ENCODE assay signal across 8 cellular contexts in the genomic region with DNA sequence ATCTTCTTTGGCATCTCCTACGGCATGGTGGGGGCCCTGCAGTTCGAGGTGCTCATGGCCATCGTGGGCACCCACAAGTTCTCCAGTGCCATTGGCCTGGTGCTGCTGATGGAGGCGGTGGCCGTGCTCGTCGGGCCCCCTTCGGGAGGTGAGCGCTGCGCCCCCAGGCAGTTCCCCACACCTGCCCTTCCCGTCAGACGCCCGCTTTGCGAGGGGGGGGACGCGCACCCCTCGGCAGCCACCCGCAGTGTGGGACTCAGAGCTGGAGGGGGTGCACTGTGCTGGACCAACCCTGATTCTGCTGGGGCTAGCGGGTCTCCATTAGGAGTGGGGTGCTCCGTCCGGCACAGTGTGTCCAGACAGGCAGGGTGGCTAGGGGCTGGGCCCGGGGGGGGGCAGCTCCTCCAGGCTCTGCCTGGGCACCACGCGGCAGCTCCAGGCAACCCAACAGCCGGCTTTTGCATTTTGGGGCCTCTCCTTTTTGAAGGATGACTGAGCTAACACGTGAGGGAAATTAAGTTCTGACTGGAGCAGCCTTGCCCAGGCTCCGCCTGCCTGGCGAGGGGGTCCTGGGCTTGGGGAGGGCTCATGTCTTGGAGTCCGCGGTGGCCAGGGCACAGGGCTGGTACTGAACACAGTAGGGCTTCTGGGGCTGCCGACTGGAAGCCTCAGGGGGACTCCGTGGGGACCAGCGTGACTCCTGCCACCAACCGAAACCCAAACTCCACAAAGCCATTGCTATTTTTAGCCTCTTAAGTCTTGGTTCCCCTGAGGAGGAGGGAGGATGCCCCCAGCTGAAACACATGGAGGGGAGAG. TPM values are rescaled to one million over a fixed set of nuclear protein-coding genes. Genes with fewer than 3 reads are reported as not detected.
DNase-seq lines count a peak whose midpoint lies in the region; ATAC-seq, FAIRE-seq and TF ChIP-seq lines count a peak whose summit lies in the region.

No MANE protein-coding gene starts in this region.

- FAIRE-seq in K562 (lab: Jason Lieb, UNC), result no peak

- no peak for TF ChIP-seq RAD21 in K562 (CRISPR knock-in tag; conservative IDR thresholded peaks at IDR 0.05 in 1 of 2, IDR thresholded peaks at IDR 0.05 in 1 of 2)

- CTCF ChIA-PET in activated naive CD4-positive, alpha-beta T cell treated with anti-CD3 and anti-CD28 coated beads for 36 hours (lab: Charles Lee), result interaction anchor here (0.6 to 3.6 kb wide), 6 partner anchors 16 to 113 kb away, joined by 3 to 34 read pairs (median 4); no protein-coding TSS in a partner anchor
- CTCF ChIA-PET in K562 (lab: Yijun Ruan, JAX; ENCODE audit: low intra/inter-chr PET ratio), result interaction anchor here (0.5 to 1.1 kb wide), 4 partner anchors 84 to 968 kb away, joined by 3 to 4 read pairs (median 3); no protein-coding TSS in a partner anchor

- H3K4me2 ChIP-seq in K562 (ENCODE audit: insufficient read depth, low read length), result peak overlapping the region; percentile 83

- H3K4me1 ChIP-seq in K562 (replicated peaks in 1 of 2; ENCODE audit: control insufficient read depth in 2 of 2, insufficient read depth in 2 of 2, low read length in 2 of 2), result peaks cover 66 to 98% of the 10 kb centered on the region in 2 experiments
- H3K4me1 ChIP-seq in mucosa of stomach (ENCODE audit: control insufficient read depth, insufficient read depth, low read length), result peaks cover 79% of the 10 kb centered on the region
- H3K4me1 ChIP-seq in upper lobe of right lung, result peaks cover 69% of the 10 kb centered on the region

- H3K36me3 Mint-ChIP-seq in activated naive CD4-positive, alpha-beta T cell treated with anti-CD3 and anti-CD28 coated beads for 36 hours (ENCODE audit: low read depth), result peaks cover 9% of the 10 kb centered on the region

- no peak for TF ChIP-seq EP300 in K562 (IDR thresholded peaks at IDR 0.05; ENCODE audit: low read length)

- H3K4me3 ChIP-seq in K562 (peak overlapping the region; percentile 30), mucosa of stomach (ENCODE audit: low read length) (peak overlapping the region; percentile 33), upper lobe of right lung (peak overlapping the region; percentile 19)

- BruUV-seq in K562 (replicated peaks; lab: Mats Ljungman, UMichigan), result no TSS peak

- WGBS in K562 (ENCODE audit: insufficient coverage, low coverage, missing lambda C conversion rate), result 76% methylated on average over 25 of the region's 34 CpGs

- no peaks in the 10 kb centered on the region for H3K9me3 ChIP-seq in K562 (replicated peaks; ENCODE audit: control insufficient read depth, insufficient read depth, low read depth, low read length)
- H3K9me3 ChIP-seq in mucosa of stomach (ENCODE audit: control insufficient read depth, low read length), result no peaks in the 10 kb centered on the region
- H3K9me3 ChIP-seq in upper lobe of right lung, result no peaks in the 10 kb centered on the region

- no peak for DNase-seq in activated naive CD4-positive, alpha-beta T cell treated with anti-CD3 and anti-CD28 coated beads for 36 hours
- no peak for DNase-seq in activated naive CD4-positive, alpha-beta T cell treated with Interleukin-2 at 50 U/mL for 16 hours
- DNase-seq in K562 (ENCODE audit: extremely low read depth in 1 of 4, low spot score in 3 of 4) (no peak), upper lobe of right lung (peak; percentile 67), OCI-M2 (lab: John Stamatoyannopoulos, UW; ENCODE audit: unreplicated experiment) (no peak), NCI-H187 treated with DMSO at 0.1 percent for 48 hours (lab: John Stamatoyannopoulos, UW) (no peak), middle frontal gyrus (ENCODE audit: extremely low spot score, low spot score) (no peak)

- H3K4me1 Mint-ChIP-seq in activated naive CD4-positive, alpha-beta T cell treated with anti-CD3 and anti-CD28 coated beads for 36 hours (ENCODE audit: low read depth), result peaks cover 42% of the 10 kb centered on the region

- POLR2A ChIA-PET in K562 (lab: Yijun Ruan, JAX), result interaction anchor here (0.5 to 1.5 kb wide), 6 partner anchors 24 to 362 kb away, joined by 3 to 9 read pairs (median 4); no protein-coding TSS in a partner anchor

- peak overlapping the region; percentile 72 for H2AFZ ChIP-seq in K562 (ENCODE audit: low read depth, low read length)

- intact Hi-C loops in activated naive CD4-positive, alpha-beta T cell treated with anti-CD3 and anti-CD28 coated beads for 36 hours (cut with micrococcal nuclease), result loop anchor here (2.0 kb wide), 3 partner anchors 25 to 181 kb away; a partner anchor contains a TSS
- intact Hi-C loops in K562 (cut with micrococcal nuclease) (loop anchor here (2.0 to 5.0 kb wide), 3 partner anchors 83 to 177 kb away; no protein-coding TSS in a partner anchor), upper lobe of right lung (cut with DNase I) (loop anchor here (5.0 kb wide), 1 partner anchor 84 kb away; no protein-coding TSS in a partner anchor)

- H3K4me3 Mint-ChIP-seq in activated naive CD4-positive, alpha-beta T cell treated with anti-CD3 and anti-CD28 coated beads for 36 hours, result peak overlapping the region; percentile 47

- peaks cover 31% of the 10 kb centered on the region; the same call in 2 of the 3 replicates for H3K79me2 ChIP-seq in K562 (ENCODE audit: control insufficient read depth, insufficient read depth, low read length)

- TF ChIP-seq CTCF in K562 (IDR thresholded peaks at IDR 0.05 in 2 of 3, conservative IDR thresholded peaks at IDR 0.05 in 1 of 3; ENCODE audit: insufficient read depth in 2 of 3, low read depth in 1 of 3, low read length in 3 of 3) (no peak), upper lobe of right lung (IDR thresholded peaks at IDR 0.05) (no peak)

- peak overlapping the region; percentile 58 to 90 for H3K9ac ChIP-seq in K562 (ENCODE audit: insufficient read depth in 1 of 2, low read depth in 2 of 2, low read length in 2 of 2)
- H3K9ac ChIP-seq in mucosa of stomach (ENCODE audit: low read length), result peak overlapping the region; percentile 47

- H4K20me1 ChIP-seq in K562 (replicated peaks; ENCODE audit: control insufficient read depth, insufficient read depth, low read length), result 0 out of 2 replicates have a peak, but pooled peaks cover 2% of the 10 kb centered on the region

- H3K27ac ChIP-seq in K562 (ENCODE audit: extremely low read depth, low read depth, low read length) (peak overlapping the region; percentile 73), upper lobe of right lung (peak overlapping the region; percentile 47)

- H3K36me3 ChIP-seq in K562 (ENCODE audit: control insufficient read depth, insufficient read depth, low read length) (peaks cover 19% of the 10 kb centered on the region), mucosa of stomach (ENCODE audit: control insufficient read depth, insufficient read depth, low read length) (no peaks in the 10 kb centered on the region), upper lobe of right lung (peaks cover 21% of the 10 kb centered on the region)

- peak overlapping the region; percentile 78 for H3K27ac Mint-ChIP-seq in activated naive CD4-positive, alpha-beta T cell treated with anti-CD3 and anti-CD28 coated beads for 36 hours

- no peaks in the 10 kb centered on the region for H3K27me3 Mint-ChIP-seq in activated naive CD4-positive, alpha-beta T cell treated with anti-CD3 and anti-CD28 coated beads for 36 hours (ENCODE audit: low read depth)

- no peaks in the 10 kb centered on the region for H3K9me3 Mint-ChIP-seq in activated naive CD4-positive, alpha-beta T cell treated with anti-CD3 and anti-CD28 coated beads for 36 hours

- no peak for ATAC-seq in K562
- ATAC-seq in upper lobe of right lung, result no peak

- H3K27me3 ChIP-seq in K562 (ENCODE audit: control insufficient read depth in 2 of 2, insufficient read depth in 2 of 2, low read length in 2 of 2) (no peaks in the 10 kb centered on the region), mucosa of stomach (ENCODE audit: control insufficient read depth, insufficient read depth, low read length) (no peaks in the 10 kb centered on the region), upper lobe of right lung (no peaks in the 10 kb centered on the region)

- H3K9me1 ChIP-seq in K562 (ENCODE audit: control insufficient read depth, insufficient read depth, low read length), result no peaks in the 10 kb centered on the region

- in situ Hi-C loops in K562 (cut with MboI), result no loop called here

- no peak for TF ChIP-seq POLR2A in K562 (conservative IDR thresholded peaks at IDR 0.05)

RNA-seq across cellular contexts. Expression of a gene that starts 9.1 kb away (rescaled TPM):
- 10 to 100 TPM; 15.2 to 18.3 TPM for total RNA-seq in activated naive CD4-positive, alpha-beta T cell treated with anti-CD3 and anti-CD28 coated beads for 36 hours
- 2.9 and 6.6 TPM in 2 replicates for total RNA-seq in K562 (2011; cell fraction: chromatin; rRNA removed; ENCODE audit: low replicate concordance)
- 10.0 and 10.5 TPM in 2 replicates for total RNA-seq in K562 (2011; cell fraction: nucleolus; rRNA removed)
- total RNA-seq in K562 (2011; cell fraction: nucleoplasm; rRNA removed), result 4.4 and 5.7 TPM in 2 replicates
- total RNA-seq in K562 (2014; rRNA removed) (1.8 and 2.5 TPM in 2 replicates), K562 (2014; rRNA removed; fragmentation: Illumina TruSeq; extraction: Trizol) (0.11 and 0.13 TPM in 2 replicates), K562 (2015; rRNA removed; fragmentation: Illumina TruSeq; extraction: Trizol) (1.0 and 1.2 TPM in 2 replicates), K562 (2021) (2.9 and 5.4 TPM in 2 replicates), upper lobe of right lung (77.5 TPM)
- polyA plus RNA-seq in K562 (2011; rRNA removed) (3.7 and 8.3 TPM in 2 replicates), K562 (2014; fragmentation: Illumina TruSeq; extraction: Trizol) (0.58 and 0.78 TPM in 2 replicates), K562 (2014; fragmentation: Nextera tagmentation; extraction: Ambion mirVana) (not detected), K562 (2014; rRNA removed) (0.81 and 1.9 TPM in 2 replicates)
- 9.7 and 12.8 TPM in 2 replicates for polyA plus RNA-seq in K562 (2011; cell fraction: cytosol; rRNA removed)
- 9.1 and 10.2 TPM in 2 replicates for polyA plus RNA-seq in K562 (2011; cell fraction: nucleus; rRNA removed)
- 4.9 and 9.3 TPM in 2 replicates for polyA plus RNA-seq in K562 (2012)
- 2.9 and 3.7 TPM in 2 replicates for polyA minus RNA-seq in K562 (2011; rRNA and poly(A)+ RNA removed)
- 7.0 and 15.5 TPM in 2 replicates for polyA minus RNA-seq in K562 (2011; cell fraction: cytosol; rRNA and poly(A)+ RNA removed)
- polyA minus RNA-seq in K562 (2011; cell fraction: nucleus; rRNA and poly(A)+ RNA removed), result 4.8 and 6.9 TPM in 2 replicates

RNA-seq across cellular contexts. Expression of a gene that starts 25.3 kb away (rescaled TPM):
- 10 to 100 TPM; 40.7 to 43.9 TPM for total RNA-seq in activated naive CD4-positive, alpha-beta T cell treated with anti-CD3 and anti-CD28 coated beads for 36 hours
- total RNA-seq in K562 (2011; cell fraction: chromatin; rRNA removed; ENCODE audit: low replicate concordance), result 238 and 466 TPM in 2 replicates
- total RNA-seq in K562 (2011; cell fraction: nucleolus; rRNA removed), result 176 and 211 TPM in 2 replicates
- 135 and 163 TPM in 2 replicates for total RNA-seq in K562 (2011; cell fraction: nucleoplasm; rRNA removed)
- total RNA-seq in K562 (2014; rRNA removed), result 13.6 and 19.0 TPM in 2 replicates
- total RNA-seq in K562 (2014; rRNA removed; fragmentation: Illumina TruSeq; extraction: Trizol), result 10.7 TPM in 2 replicates
- 17.1 and 18.1 TPM in 2 replicates for total RNA-seq in K562 (2015; rRNA removed; fragmentation: Illumina TruSeq; extraction: Trizol)
- 33.8 and 36.0 TPM in 2 replicates for total RNA-seq in K562 (2021)
- polyA plus RNA-seq in K562 (2011; rRNA removed), result 26.3 and 31.1 TPM in 2 replicates
- 15.4 and 18.8 TPM in 2 replicates for polyA plus RNA-seq in K562 (2011; cell fraction: cytosol; rRNA removed)
- polyA plus RNA-seq in K562 (2011; cell fraction: nucleus; rRNA removed), result 146 and 224 TPM in 2 replicates
- polyA plus RNA-seq in K562 (2012), result 20.1 and 38.4 TPM in 2 replicates
- 12.9 and 19.9 TPM in 2 replicates for polyA plus RNA-seq in K562 (2014; fragmentation: Illumina TruSeq; extraction: Trizol)
- 1 to 10 TPM in 1 of 2 experiments, under 1 TPM in 1; 0.83 to 1.1 TPM for polyA plus RNA-seq in K562 (2014; fragmentation: Nextera tagmentation; extraction: Ambion mirVana)
- 34.8 and 36.2 TPM in 2 replicates for polyA plus RNA-seq in K562 (2014; rRNA removed)
- polyA minus RNA-seq in K562 (2011; rRNA and poly(A)+ RNA removed), result 15.9 and 16.8 TPM in 2 replicates
- polyA minus RNA-seq in K562 (2011; cell fraction: cytosol; rRNA and poly(A)+ RNA removed), result 12.2 and 13.1 TPM in 2 replicates
- 47.4 and 49.1 TPM in 2 replicates for polyA minus RNA-seq in K562 (2011; cell fraction: nucleus; rRNA and poly(A)+ RNA removed)
- 50.5 TPM for total RNA-seq in upper lobe of right lung

RNA-seq across cellular contexts. Expression of a gene that starts 35.5 kb away (rescaled TPM):
- total RNA-seq in activated naive CD4-positive, alpha-beta T cell treated with anti-CD3 and anti-CD28 coated beads for 36 hours, result 100 to 1,000 TPM in 1 of 2 experiments, 10 to 100 TPM in 1; 99.8 to 100 TPM
- total RNA-seq in K562 (2011; cell fraction: chromatin; rRNA removed; ENCODE audit: low replicate concordance), result 268 and 441 TPM in 2 replicates
- 196 and 213 TPM in 2 replicates for total RNA-seq in K562 (2011; cell fraction: nucleolus; rRNA removed)
- total RNA-seq in K562 (2011; cell fraction: nucleoplasm; rRNA removed), result 179 and 187 TPM in 2 replicates
- 26.1 and 39.0 TPM in 2 replicates for total RNA-seq in K562 (2014; rRNA removed)
- 35.9 and 41.3 TPM in 2 replicates for total RNA-seq in K562 (2014; rRNA removed; fragmentation: Illumina TruSeq; extraction: Trizol)
- 35.7 and 36.6 TPM in 2 replicates for total RNA-seq in K562 (2015; rRNA removed; fragmentation: Illumina TruSeq; extraction: Trizol)
- 95.3 and 114 TPM in 2 replicates for total RNA-seq in K562 (2021)
- polyA plus RNA-seq in K562 (2011; rRNA removed), result 82.8 and 96.8 TPM in 2 replicates
- polyA plus RNA-seq in K562 (2011; cell fraction: cytosol; rRNA removed), result 51.5 and 60.4 TPM in 2 replicates
- 306 and 488 TPM in 2 replicates for polyA plus RNA-seq in K562 (2011; cell fraction: nucleus; rRNA removed)
- 102 and 106 TPM in 2 replicates for polyA plus RNA-seq in K562 (2012)
- 123 and 133 TPM in 2 replicates for polyA plus RNA-seq in K562 (2014; fragmentation: Illumina TruSeq; extraction: Trizol)
- polyA plus RNA-seq in K562 (2014; fragmentation: Nextera tagmentation; extraction: Ambion mirVana), result 1 to 10 TPM; 6.5 to 7.4 TPM
- polyA plus RNA-seq in K562 (2014; rRNA removed), result 81.0 and 90.3 TPM in 2 replicates
- 56.2 and 74.7 TPM in 2 replicates for polyA minus RNA-seq in K562 (2011; rRNA and poly(A)+ RNA removed)
- 45.7 and 51.3 TPM in 2 replicates for polyA minus RNA-seq in K562 (2011; cell fraction: cytosol; rRNA and poly(A)+ RNA removed)
- 71.1 and 74.9 TPM in 2 replicates for polyA minus RNA-seq in K562 (2011; cell fraction: nucleus; rRNA and poly(A)+ RNA removed)
- total RNA-seq in upper lobe of right lung, result 150 TPM
